8 cellular contexts compared by ENCODE assay signal in the genomic region with DNA sequence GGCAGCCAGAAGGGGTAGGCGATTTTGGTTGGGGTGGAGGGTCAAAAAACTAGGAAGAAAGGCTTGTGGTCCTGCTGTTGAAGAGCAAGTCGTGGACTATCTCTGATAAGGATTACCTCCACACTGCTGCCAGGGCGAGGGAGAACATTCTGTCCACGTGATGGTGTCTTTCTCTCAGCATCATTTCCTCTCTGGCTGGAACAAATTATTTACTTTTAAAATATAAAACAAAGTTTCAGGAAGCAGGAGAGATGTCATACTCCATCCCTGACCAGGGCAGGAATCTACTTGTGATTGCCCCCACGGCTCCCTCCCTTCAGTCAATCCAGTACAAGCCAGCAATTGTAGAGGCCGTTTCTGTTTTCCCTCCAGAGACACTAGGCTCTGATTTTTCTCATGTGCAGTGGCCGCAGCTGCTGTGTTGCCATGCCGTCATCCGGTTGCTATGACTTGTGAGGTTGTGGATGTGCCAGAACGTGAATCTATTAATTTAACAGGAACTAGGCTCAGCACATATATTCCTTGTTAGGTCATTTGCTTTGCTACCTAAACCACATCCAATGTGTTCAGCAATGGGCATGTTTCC.
DNase-seq lines count a peak whose midpoint lies in the region; ATAC-seq and TF ChIP-seq lines count a peak whose summit lies in the region.

No MANE protein-coding gene starts in this region.

- no peak overlapping the region for H2BK5ac ChIP-seq in H9 (ENCODE audit: insufficient read length, low read length)

- no peak overlapping the region for H3K4me2 ChIP-seq in H9 (ENCODE audit: insufficient read depth, insufficient read length, low read length)

- H2BK12ac ChIP-seq in H9 (ENCODE audit: insufficient read length, low read depth, low read length): no peak overlapping the region

- H3K18ac ChIP-seq in H9 (ENCODE audit: insufficient read length, low read depth, low read length): no peak overlapping the region

- H3K27ac ChIP-seq in breast epithelium (peak overlapping the region; percentile 97 to 98), subcutaneous abdominal adipose tissue (ENCODE audit: low read depth, low read length) (peak overlapping the region; percentile 94), H9 (ENCODE audit: insufficient read length, low read depth, low read length) (no peak overlapping the region)

- no peak overlapping the region for H3T11ph ChIP-seq in H9 (ENCODE audit: low read length)

- H4K8ac ChIP-seq in H9 (replicated peaks; ENCODE audit: insufficient read length, low read depth, low read length): no peak overlapping the region

- DNase-seq in HS-5 (ENCODE audit: low read depth) (peak; percentile 85), breast epithelium (ENCODE audit: low spot score in 2 of 2) (peak in 1 of 2 donors; percentile 70), left colon (peak; percentile 27 to 77), H9 (no peak), COR-L47 (lab: John Stamatoyannopoulos, UW) (no peak)
- no peak for DNase-seq in stimulated activated CD4-positive, alpha-beta T cell treated with anti-CD3 and anti-CD28 coated beads, Interleukin-15, amount 100 ng/mL, for 24 hours

- intact Hi-C loops in breast epithelium (cut with DNase I; ENCODE audit: low total_unique reads): no loop called here
- intact Hi-C loops in left colon (cut with DNase I, micrococcal nuclease): no loop called here

- H3K27me3 Mint-ChIP-seq in H9 (ENCODE audit: low read depth): peaks cover 74% of the 10 kb centered on the region

- H3K4me3 ChIP-seq in breast epithelium (peak overlapping the region in 1 of 3 donors; percentile 76), subcutaneous abdominal adipose tissue (ENCODE audit: low read depth in 1 of 5, low read length in 5 of 5) (peak overlapping the region in 1 of 5 donors; percentile 20)

- H3K27me3 ChIP-seq in breast epithelium (no peaks in the 10 kb centered on the region), subcutaneous abdominal adipose tissue (ENCODE audit: control insufficient read depth in 5 of 5, insufficient read depth in 4 of 5, low read length in 5 of 5) (no peaks in the 10 kb centered on the region), H9 (ENCODE audit: insufficient read depth, low read length) (peaks cover 20% of the 10 kb centered on the region; the same call in 1 of the 2 replicates)

- H3K36me3 ChIP-seq in breast epithelium: no peaks in the 10 kb centered on the region
- H3K36me3 ChIP-seq in subcutaneous abdominal adipose tissue (ENCODE audit: control insufficient read depth in 5 of 5, insufficient read depth in 5 of 5, low read length in 5 of 5): peaks cover 0 to 2% (median 0%) of the 10 kb centered on the region in 5 donors

- H3K9me3 ChIP-seq in breast epithelium: no peaks in the 10 kb centered on the region
- H3K9me3 ChIP-seq in subcutaneous abdominal adipose tissue (ENCODE audit: control insufficient read depth in 5 of 5, low read length in 5 of 5): no peaks in the 10 kb centered on the region
- H3K9me3 ChIP-seq in H9 (ENCODE audit: control insufficient read depth, low read depth, low read length): no peaks in the 10 kb centered on the region

- H3K23me2 ChIP-seq in H9 (ENCODE audit: insufficient read length, low read depth, low read length, poor library complexity, severe bottlenecking): peaks cover 19% of the 10 kb centered on the region

- TF ChIP-seq CTCF in breast epithelium (IDR thresholded peaks at IDR 0.05): no peak
- TF ChIP-seq CTCF in H9 (conservative IDR thresholded peaks at IDR 0.05): no peak

- no peak overlapping the region for H2BK15ac ChIP-seq in H9 (ENCODE audit: low read depth, low read length)

- no peak overlapping the region for H2BK120ac ChIP-seq in H9 (ENCODE audit: low read depth, low read length, poor library complexity, severe bottlenecking)

- no peak overlapping the region for H3K4me3 Mint-ChIP-seq in H9

- ATAC-seq in left colon (no peak), HG02981 (IDR thresholded peaks at IDR 0.05; ENCODE audit: unreplicated experiment) (no peak)

- H3K9me3 Mint-ChIP-seq in H9: no peaks in the 10 kb centered on the region

- no peak overlapping the region for H3K56ac ChIP-seq in H9 (ENCODE audit: insufficient read length, low read depth, low read length)

- H3K9ac ChIP-seq in subcutaneous abdominal adipose tissue (ENCODE audit: low read length in 5 of 5): peak overlapping the region in 2 of 5 donors; percentile 39 to 55
- no peak overlapping the region for H3K9ac ChIP-seq in H9 (ENCODE audit: extremely low read depth, insufficient read length, low read length)

- no peak overlapping the region for H3K4ac ChIP-seq in H9 (ENCODE audit: low read depth, low read length)

- no peaks in the 10 kb centered on the region for H3K36me3 Mint-ChIP-seq in H9 (ENCODE audit: insufficient read depth in 1 of 3, low read depth in 3 of 3)

- no peak overlapping the region for H2BK20ac ChIP-seq in H9 (ENCODE audit: low read depth, low read length, poor library complexity, severe bottlenecking)

- no peak overlapping the region for H4K91ac ChIP-seq in H9 (ENCODE audit: insufficient read length, low read depth, low read length)

- H3K4me1 Mint-ChIP-seq in H9: peaks cover 27 to 34% of the 10 kb centered on the region in 2 experiments

- no peak for TF ChIP-seq POLR2A in breast epithelium (IDR thresholded peaks at IDR 0.05)

- H3K14ac ChIP-seq in H9 (ENCODE audit: insufficient read depth, low read length): no peak overlapping the region

- no peaks in the 10 kb centered on the region for H3K79me1 ChIP-seq in H9 (ENCODE audit: insufficient read depth, low read depth, low read length, poor library complexity, severe bottlenecking)

- WGBS in H9 (ENCODE audit: extremely low coverage, insufficient read length, low lambda C conversion rate): no CpG with 5 or more reads among the region's 10 CpGs

- H4K5ac ChIP-seq in H9 (ENCODE audit: insufficient read length, low read depth, low read length): no peak overlapping the region

- H3K79me2 ChIP-seq in H9 (ENCODE audit: insufficient read depth, low read length): no peaks in the 10 kb centered on the region

- H2AK5ac ChIP-seq in H9 (ENCODE audit: insufficient read length, low read length): no peak overlapping the region

- H4K20me1 ChIP-seq in H9 (ENCODE audit: control insufficient read depth, insufficient read depth, insufficient read length): no peaks in the 10 kb centered on the region

- no peak overlapping the region for H3K27ac Mint-ChIP-seq in H9

- no peak overlapping the region for H3K23ac ChIP-seq in H9 (ENCODE audit: insufficient read length, low read depth, low read length)

- H3K4me1 ChIP-seq in breast epithelium (peaks cover 11 to 21% of the 10 kb centered on the region in 2 donors), subcutaneous abdominal adipose tissue (ENCODE audit: control insufficient read depth in 5 of 5, insufficient read depth in 5 of 5, low read length in 5 of 5) (peaks cover 9 to 65% (median 59%) of the 10 kb centered on the region in 5 donors), H9 (ENCODE audit: insufficient read depth, low read length) (peaks cover 3% of the 10 kb centered on the region; the same call in 1 of the 2 replicates)

- no peak overlapping the region for H2AFZ ChIP-seq in H9 (ENCODE audit: low read length)

Comparison
In these comparisons a context has a peak if more than half of its experiments do, and no peak if none do; other contexts are left out.
1. DNase-seq: peak in HS-5 (single experiment) and left colon (2 of 2); none in H9 (single experiment), COR-L47 (single experiment) and stimulated activated CD4-positive, alpha-beta T cell treated with anti-CD3 and anti-CD28 coated beads, Interleukin-15, amount 100 ng/mL, for 24 hours (single experiment).